In genomic region chr3:139087621-139088020, GRCh38 we compare ENCODE assay signal across 32 cellular contexts. TPM values are rescaled to one million over a fixed set of nuclear protein-coding genes. Genes with fewer than 3 reads are reported as not detected.
"Had no signal": no experiment of that assay in that cellular context is flagged by ENCODE, and none has a peak within 500 bp of the region (broad histone marks: within the 10 kb centered on the region; RNA-seq: fewer than 3 reads in every experiment).

No MANE protein-coding gene starts in this region.

- H3K4me1 Mint-ChIP-seq: stimulated activated effector memory CD8-positive, alpha-beta T cell treated with anti-CD3 and anti-CD28 coated beads, Interleukin-12 subunit alpha, Interleukin-12 subunit beta, amount 100 ng/mL, for 72 hours; stimulated activated memory B cell treated with anti-CD40 and anti-IgM and Interleukin-4, amounts not matched to agents 10 μg/mL and 1 μg/mL and 100 μg/mL, for 72 hours; stimulated activated naive B cell treated with anti-CD40 and anti-IgM and Interleukin-4, amounts not matched to agents 10 μg/mL and 1 μg/mL and 100 μg/mL, for 72 hours; stimulated activated naive CD8-positive, alpha-beta T cell treated with anti-CD3 and anti-CD28 coated beads, Interleukin-15, amount 100 ng/mL, for 72 hours had no signal

- H3K27ac ChIP-seq: stomach, suprapubic skin, testis, thoracic aorta, thyroid gland, tibial artery, tibial nerve, transverse colon, upper lobe of left lung, upper lobe of right lung, uterus, vagina had no signal

- ATAC-seq: stimulated activated naive B cell treated with anti-CD40 and anti-IgM and Interleukin-4, amounts not matched to agents 10 μg/mL and 1 μg/mL and 100 μg/mL, for 72 hours; stimulated activated naive CD8-positive, alpha-beta T cell treated with anti-CD3 and anti-CD28 coated beads, Interleukin-15, Interleukin-2, amounts not matched to agents 100 U/mL and 50 U/mL, for 24 hours; upper lobe of right lung had no signal

- H3K36me3 ChIP-seq: stomach, suprapubic skin, thoracic aorta, thyroid gland, tibial artery, tibial nerve, transverse colon, upper lobe of left lung, upper lobe of right lung, uterus, vagina had no signal

- H3K4me3 ChIP-seq: stomach, suprapubic skin, testis, thoracic aorta, thyroid gland, tibial artery, tibial nerve, transverse colon, upper lobe of left lung, upper lobe of right lung, uterus, vagina had no signal

- H3K4me3 Mint-ChIP-seq: stimulated activated effector memory CD8-positive, alpha-beta T cell treated with anti-CD3 and anti-CD28 coated beads, Interleukin-12 subunit alpha, Interleukin-12 subunit beta, amount 100 ng/mL, for 72 hours; stimulated activated memory B cell treated with anti-CD40 and anti-IgM and Interleukin-4, amounts not matched to agents 10 μg/mL and 1 μg/mL and 100 μg/mL, for 72 hours; stimulated activated naive B cell treated with anti-CD40 and anti-IgM and Interleukin-4, amounts not matched to agents 10 μg/mL and 1 μg/mL and 100 μg/mL, for 72 hours; stimulated activated naive CD8-positive, alpha-beta T cell treated with anti-CD3 and anti-CD28 coated beads, Interleukin-15, amount 100 ng/mL, for 72 hours; stimulated activated naive CD8-positive, alpha-beta T cell treated with anti-CD3 and anti-CD28 coated beads, Interleukin-15, Interleukin-2, amounts not matched to agents 100 ng/mL and 50 ng/mL, for 24 hours; type B pancreatic cell had no signal

- H3K27me3 ChIP-seq: testis, thyroid gland, tibial artery, tibial nerve, transverse colon, upper lobe of left lung, upper lobe of right lung, uterus, vagina had no signal

- H3K9me3 Mint-ChIP-seq: type B pancreatic cell had no signal

- DNase-seq: stimulated activated CD4-positive, alpha-beta T cell treated with anti-CD3 and anti-CD28 coated beads, Interleukin-2, amount 100 ng/mL, for 48 hours; stimulated activated CD4-positive, alpha-beta T cell treated with anti-CD3 and anti-CD28 coated beads, Interleukin-4, amount 100 ng/mL, for 1 hour; stimulated activated CD4-positive, alpha-beta T cell treated with anti-CD3 and anti-CD28 coated beads, Interleukin-4, amount 100 ng/mL, for 24 hours; stimulated activated CD4-positive, alpha-beta T cell treated with anti-CD3 and anti-CD28 coated beads, Interleukin-4, amount 100 ng/mL, for 4 hours; stimulated activated CD8-positive, alpha-beta memory T cell treated with anti-CD3 and anti-CD28 coated beads, Interleukin-4, amount 100 ng/mL, for 48 hours; stimulated activated naive B cell treated with anti-CD40 and anti-IgM and Interleukin-4, amounts not matched to agents 10 μg/mL and 1 μg/mL and 100 μg/mL, for 72 hours; stimulated activated naive CD4-positive, alpha-beta T cell; stimulated activated naive CD4-positive, alpha-beta T cell treated with Interleukin-2 at 50 U/mL for 16 hours; stimulated activated naive CD8-positive, alpha-beta T cell treated with anti-CD3 and anti-CD28 coated beads, Interleukin-15, amount 100 ng/mL, for 72 hours; stimulated activated naive CD8-positive, alpha-beta T cell treated with anti-CD3 and anti-CD28 coated beads, Interleukin-15, Interleukin-2, amounts not matched to agents 100 U/mL and 50 U/mL, for 24 hours; stomach; substantia nigra; testis; thyroid gland; tibial artery; transverse colon; upper lobe of left lung; upper lobe of right lung; uterus had no signal

- H3K9me3 ChIP-seq: testis, thoracic aorta, thyroid gland, transverse colon, upper lobe of right lung, uterus, vagina had no signal

- H3K27ac Mint-ChIP-seq: stimulated activated effector memory CD8-positive, alpha-beta T cell treated with anti-CD3 and anti-CD28 coated beads, Interleukin-12 subunit alpha, Interleukin-12 subunit beta, amount 100 ng/mL, for 72 hours; stimulated activated memory B cell treated with anti-CD40 and anti-IgM and Interleukin-4, amounts not matched to agents 10 μg/mL and 1 μg/mL and 100 μg/mL, for 72 hours; stimulated activated naive B cell treated with anti-CD40 and anti-IgM and Interleukin-4, amounts not matched to agents 10 μg/mL and 1 μg/mL and 100 μg/mL, for 72 hours; stimulated activated naive CD8-positive, alpha-beta T cell treated with anti-CD3 and anti-CD28 coated beads, Interleukin-15, amount 100 ng/mL, for 72 hours; stimulated activated naive CD8-positive, alpha-beta T cell treated with anti-CD3 and anti-CD28 coated beads, Interleukin-15, Interleukin-2, amounts not matched to agents 100 ng/mL and 50 ng/mL, for 24 hours; type B pancreatic cell had no signal

- H3K36me3 Mint-ChIP-seq: stimulated activated effector memory CD8-positive, alpha-beta T cell treated with anti-CD3 and anti-CD28 coated beads, Interleukin-12 subunit alpha, Interleukin-12 subunit beta, amount 100 ng/mL, for 72 hours; stimulated activated memory B cell treated with anti-CD40 and anti-IgM and Interleukin-4, amounts not matched to agents 10 μg/mL and 1 μg/mL and 100 μg/mL, for 72 hours; stimulated activated naive B cell treated with anti-CD40 and anti-IgM and Interleukin-4, amounts not matched to agents 10 μg/mL and 1 μg/mL and 100 μg/mL, for 72 hours; type B pancreatic cell had no signal

- H3K4me1 ChIP-seq: stomach, suprapubic skin, testis, thyroid gland, tibial artery, tibial nerve, transverse colon, upper lobe of left lung, upper lobe of right lung, uterus, vagina had no signal

RNA-seq across cellular contexts. Expression of gene PRR23C, which starts 42.9 kb away (rescaled TPM):
- total RNA-seq: stomach, subcutaneous adipose tissue, suprapubic skin, temporal lobe, thoracic aorta, thyroid gland, tibial nerve, transverse colon, upper lobe of left lung, upper lobe of right lung, ureter, urinary bladder, uterus, vagina had no signal
- polyA plus RNA-seq: stomach, thymus, urinary bladder had no signal
